ENCODE assay signal across 19 cellular contexts in the genomic region with DNA sequence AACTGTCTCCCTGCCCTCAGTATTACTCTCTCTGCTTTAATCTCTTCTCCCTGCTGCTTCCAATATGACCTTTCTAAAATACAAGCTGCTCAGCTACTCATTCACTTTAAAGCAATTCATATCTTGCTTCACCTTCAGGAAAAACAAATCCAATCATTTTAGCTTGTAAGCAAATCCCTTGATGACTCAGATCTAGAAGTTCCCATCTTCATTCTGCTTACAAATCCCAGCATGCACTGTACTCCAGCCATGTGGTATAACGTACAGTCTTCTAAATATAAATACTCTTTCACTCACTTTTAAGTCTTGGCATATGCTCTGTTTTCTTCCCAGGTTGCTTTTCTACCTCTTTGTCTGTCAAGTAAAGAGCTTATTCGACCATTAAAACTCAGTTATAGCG.
DNase-seq lines count a peak whose midpoint lies in the region; ATAC-seq, FAIRE-seq and TF ChIP-seq lines count a peak whose summit lies in the region.
"Had no signal": no experiment of that assay in that cellular context is flagged by ENCODE, and none has a peak within 500 bp of the region (broad histone marks: within the 10 kb centered on the region; RNA-seq: fewer than 3 reads in every experiment).

No MANE protein-coding gene starts in this region.

- no peak overlapping the region for H3K9ac ChIP-seq in mesenchymal stem cell (ENCODE audit: low read length)

- no peak for ATAC-seq in HG03521 (IDR thresholded peaks at IDR 0.05; ENCODE audit: unreplicated experiment)
- ATAC-seq: HepG2 had no signal

- no peak overlapping the region for H2BK5ac ChIP-seq in mesenchymal stem cell (ENCODE audit: low read depth, low read length, poor library complexity, severe bottlenecking)

- TF ChIP-seq CTCF in bronchial epithelial cell (IDR thresholded peaks at IDR 0.05; ENCODE audit: insufficient read depth, low read length, severe bottlenecking), result no peak

- H3K27ac ChIP-seq in mesenchymal stem cell (ENCODE audit: low read length, poor library complexity, severe bottlenecking), result no peak overlapping the region

- no peak overlapping the region for H4K8ac ChIP-seq in mesenchymal stem cell (ENCODE audit: low read length)

- peak; percentile 28 for DNase-seq in MV-4-11 (lab: John Stamatoyannopoulos, UW)
- peak; percentile 30 for DNase-seq in bronchial epithelial cell (ENCODE audit: low read depth)
- DNase-seq in mesenchymal stem cell, result peak; percentile 55
- no peak for DNase-seq in hippocampal formation (lab: John Stamatoyannopoulos, UW)
- DNase-seq in activated CD4-positive, alpha-beta T cell treated with anti-CD3 and anti-CD28 coated beads, Interleukin-2, amount 10 ng/mL, durations not matched to agents 7 days and 5 days, result no peak
- no peak for DNase-seq in GM19239 (ENCODE audit: insufficient read length, low spot score)
- DNase-seq: C1 segment of cervical spinal cord; CD4-positive, alpha-beta T cell; DMS79 treated with DMSO at 0.1 percent for 48 hours; EL had no signal

- no peak overlapping the region for H4K91ac ChIP-seq in mesenchymal stem cell (ENCODE audit: low read length)

- H3K4me2 ChIP-seq in mesenchymal stem cell (ENCODE audit: low read length, poor library complexity, severe bottlenecking), result no peak overlapping the region

- no peak overlapping the region for H3K23ac ChIP-seq in mesenchymal stem cell (ENCODE audit: low read length in 2 of 2)

- no peak overlapping the region for H2AFZ ChIP-seq in mesenchymal stem cell (ENCODE audit: low read depth, low read length)

- WGBS in mesenchymal stem cell, result 60% methylated on average over 3 of the region's 3 CpGs

- no peaks in the 10 kb centered on the region for H3K36me3 Mint-ChIP-seq in activated CD4-positive, alpha-beta T cell treated with anti-CD3 and anti-CD28 coated beads, Interleukin-2, amount 10 ng/mL, durations not matched to agents 7 days and 5 days (ENCODE audit: low read depth)

- no peak overlapping the region for H3K18ac ChIP-seq in mesenchymal stem cell (ENCODE audit: low read depth in 1 of 2, low read length in 2 of 2)

- H3K4me3 ChIP-seq in bronchial epithelial cell (ENCODE audit: low read depth, low read length) (no peak overlapping the region), mesenchymal stem cell (ENCODE audit: insufficient read depth in 1 of 2, low read depth in 1 of 2, low read length in 2 of 2) (no peak overlapping the region)
- H3K4me3 ChIP-seq: HAP-1 had no signal

- POLR2A ChIA-PET in activated CD4-positive, alpha-beta T cell treated with anti-CD3 and anti-CD28 coated beads, Interleukin-2, amount 10 ng/mL, durations not matched to agents 7 days and 5 days (lab: Charles Lee), result no interaction called here

- H3K9me3 ChIP-seq in mesenchymal stem cell (ENCODE audit: control insufficient read depth, low read length), result peaks cover 39% of the 10 kb centered on the region
- H3K9me3 ChIP-seq: HAP-1 had no signal

- H2AK5ac ChIP-seq in mesenchymal stem cell (ENCODE audit: low read length, severe bottlenecking), result no peak overlapping the region

- no peak overlapping the region for H2BK15ac ChIP-seq in mesenchymal stem cell (ENCODE audit: low read depth, poor library complexity, severe bottlenecking)

- H3K36me3 ChIP-seq in bronchial epithelial cell (ENCODE audit: control insufficient read depth, insufficient read depth, low read length), result no peaks in the 10 kb centered on the region
- no peaks in the 10 kb centered on the region for H3K36me3 ChIP-seq in mesenchymal stem cell (ENCODE audit: control insufficient read depth in 1 of 2, insufficient read depth in 2 of 2, low read depth in 1 of 2, low read length in 2 of 2)
- H3K36me3 ChIP-seq: HAP-1 had no signal

- H3K27me3 Mint-ChIP-seq in activated CD4-positive, alpha-beta T cell treated with anti-CD3 and anti-CD28 coated beads, Interleukin-2, amount 10 ng/mL, durations not matched to agents 7 days and 5 days, result no peaks in the 10 kb centered on the region
- H3K27me3 Mint-ChIP-seq: B cell; CD4-positive, alpha-beta T cell had no signal

- no peaks in the 10 kb centered on the region for H3K79me1 ChIP-seq in mesenchymal stem cell (replicated peaks; ENCODE audit: low read length, poor library complexity, severe bottlenecking)

- CTCF ChIA-PET in activated CD4-positive, alpha-beta T cell treated with anti-CD3 and anti-CD28 coated beads, Interleukin-2, amount 10 ng/mL, durations not matched to agents 7 days and 5 days (lab: Charles Lee), result no interaction called here

- H3K4me1 ChIP-seq in mesenchymal stem cell (ENCODE audit: control insufficient read depth, insufficient read depth, low read depth, low read length), result no peaks in the 10 kb centered on the region
- H3K4me1 ChIP-seq: HAP-1 had no signal

- no peaks in the 10 kb centered on the region for H3K4me1 Mint-ChIP-seq in activated CD4-positive, alpha-beta T cell treated with anti-CD3 and anti-CD28 coated beads, Interleukin-2, amount 10 ng/mL, durations not matched to agents 7 days and 5 days
- H3K4me1 Mint-ChIP-seq: B cell had no signal

- H2BK12ac ChIP-seq in mesenchymal stem cell (ENCODE audit: low read length in 2 of 2), result no peak overlapping the region

- no peak for FAIRE-seq in bronchial epithelial cell (lab: Jason Lieb, UNC)
- no peak for FAIRE-seq in GM19239 (lab: Jason Lieb, UNC)
- FAIRE-seq: A204.1, G401.6, GM12892, H1, HepG2, HTR-8/SVneo had no signal

- H2BK120ac ChIP-seq in mesenchymal stem cell (ENCODE audit: low read depth, low read length), result no peak overlapping the region

- no peak overlapping the region for H3K14ac ChIP-seq in mesenchymal stem cell (ENCODE audit: low read length in 2 of 2)

- no peak overlapping the region for H3K27ac Mint-ChIP-seq in activated CD4-positive, alpha-beta T cell treated with anti-CD3 and anti-CD28 coated beads, Interleukin-2, amount 10 ng/mL, durations not matched to agents 7 days and 5 days
- H3K27ac Mint-ChIP-seq: B cell; CD4-positive, alpha-beta T cell had no signal

- peaks cover 21% of the 10 kb centered on the region for H3K9me3 Mint-ChIP-seq in activated CD4-positive, alpha-beta T cell treated with anti-CD3 and anti-CD28 coated beads, Interleukin-2, amount 10 ng/mL, durations not matched to agents 7 days and 5 days

- H3K4ac ChIP-seq in mesenchymal stem cell (ENCODE audit: low read depth in 1 of 2, low read length in 2 of 2), result no peak overlapping the region

- no peak overlapping the region for H3K4me3 Mint-ChIP-seq in activated CD4-positive, alpha-beta T cell treated with anti-CD3 and anti-CD28 coated beads, Interleukin-2, amount 10 ng/mL, durations not matched to agents 7 days and 5 days
- H3K4me3 Mint-ChIP-seq: B cell; CD4-positive, alpha-beta T cell had no signal

- H3K27me3 ChIP-seq in bronchial epithelial cell (ENCODE audit: control insufficient read depth, insufficient read depth, low read length) (no peaks in the 10 kb centered on the region), mesenchymal stem cell (ENCODE audit: control insufficient read depth in 1 of 2, insufficient read depth in 1 of 2, low read length in 2 of 2) (no peaks in the 10 kb centered on the region)

Comparison
In these comparisons a context has a peak if more than half of its experiments do, and no peak if none do; other contexts are left out.
1. DNase-seq: peak in MV-4-11 (single experiment), bronchial epithelial cell (single experiment) and mesenchymal stem cell (single experiment); none in hippocampal formation (0 of 2), activated CD4-positive, alpha-beta T cell treated with anti-CD3 and anti-CD28 coated beads, Interleukin-2, amount 10 ng/mL, durations not matched to agents 7 days and 5 days (single experiment) and GM19239 (single experiment).